ENCODE assay signal across 18 cellular contexts in genomic region chr12:25718081-25718731, GRCh38.
DNase-seq lines count a peak whose midpoint lies in the region; ATAC-seq and TF ChIP-seq lines count a peak whose summit lies in the region.
"Had no signal": no experiment of that assay in that cellular context is flagged by ENCODE, and none has a peak within 500 bp of the region (broad histone marks: within the 10 kb centered on the region; RNA-seq: fewer than 3 reads in every experiment).

No MANE protein-coding gene starts in this region.

- H3K4me3 ChIP-seq in endodermal cell (ENCODE audit: low read length) = no peak overlapping the region
- H3K4me3 ChIP-seq: A549 had no signal

- no peak overlapping the region for H3K9ac ChIP-seq in endodermal cell (ENCODE audit: extremely low read depth, low read length, poor library complexity, severe bottlenecking)

- H3K4me1 Mint-ChIP-seq in endodermal cell (peaks cover 11% of the 10 kb centered on the region), glutamatergic neuron (ENCODE audit: low read depth, unreplicated experiment) (no peaks in the 10 kb centered on the region)
- H3K4me1 Mint-ChIP-seq: CD4-positive, CD25-positive, alpha-beta regulatory T cell had no signal

- H3K4me3 Mint-ChIP-seq in endodermal cell = no peak overlapping the region
- H3K4me3 Mint-ChIP-seq in glutamatergic neuron (ENCODE audit: unreplicated experiment) = no peak overlapping the region
- H3K4me3 Mint-ChIP-seq: CD4-positive, CD25-positive, alpha-beta regulatory T cell; IgD-negative memory B cell had no signal

- no peak overlapping the region for H3K27ac Mint-ChIP-seq in endodermal cell
- no peak overlapping the region for H3K27ac Mint-ChIP-seq in glutamatergic neuron (ENCODE audit: unreplicated experiment)
- H3K27ac Mint-ChIP-seq: CD4-positive, CD25-positive, alpha-beta regulatory T cell; IgD-negative memory B cell had no signal

- peak; percentile 68 for ATAC-seq in left colon
- ATAC-seq in HG02981 (IDR thresholded peaks at IDR 0.05; ENCODE audit: unreplicated experiment) = no peak
- no peak for ATAC-seq in GM18502 (IDR thresholded peaks at IDR 0.05; ENCODE audit: poor library complexity, unreplicated experiment)
- ATAC-seq: A549 had no signal

- no peaks in the 10 kb centered on the region for H3K36me3 ChIP-seq in endodermal cell (ENCODE audit: control insufficient read depth, insufficient read depth, low read length)

- TF ChIP-seq CTCF in endodermal cell (conservative IDR thresholded peaks at IDR 0.05) (no peak), glutamatergic neuron (IDR thresholded peaks at IDR 0.05; ENCODE audit: partially characterized antibody, unreplicated experiment) (no peak)

- no peaks in the 10 kb centered on the region for H3K9me3 Mint-ChIP-seq in endodermal cell
- H3K9me3 Mint-ChIP-seq in glutamatergic neuron (ENCODE audit: unreplicated experiment) = peaks cover 1% of the 10 kb centered on the region
- H3K9me3 Mint-ChIP-seq: IgD-negative memory B cell had no signal

- H3K27ac ChIP-seq in endodermal cell (ENCODE audit: low read depth, low read length) = no peak overlapping the region
- H3K27ac ChIP-seq: A549 had no signal

- no peaks in the 10 kb centered on the region for H3K9me3 ChIP-seq in endodermal cell (ENCODE audit: control insufficient read depth, low read length)
- H3K9me3 ChIP-seq: A549, Caco-2 had no signal

- no peaks in the 10 kb centered on the region for H3K4me1 ChIP-seq in endodermal cell (ENCODE audit: control insufficient read depth, insufficient read depth, low read length)
- H3K4me1 ChIP-seq: A549, Caco-2 had no signal

- DNase-seq in D341Med (ENCODE audit: low spot score) = peak; percentile 36
- DNase-seq in NCI-H82 treated with DMSO at 0.1 percent for 48 hours (lab: John Stamatoyannopoulos, UW; ENCODE audit: unreplicated experiment) = peak; percentile 85
- peak; percentile 72 for DNase-seq in endodermal cell
- DNase-seq in left colon = peak in 1 of 2 donors; percentile 5
- DNase-seq in iPS-NIHi7 (ENCODE audit: extremely low spot score) = no peak
- no peak for DNase-seq in glutamatergic neuron
- DNase-seq: Caco-2; CD4-positive, CD25-positive, alpha-beta regulatory T cell; NCI-H1105; NCI-H187; NCI-H526 treated with DMSO at 0.1 percent for 48 hours; NK-92 treated with Interleukin-12 subunit alpha and Interleukin-12 subunit beta, amount 100 ng/mL, for 24 hours; RPMI8226; SIG-M5 had no signal

- H3K27me3 ChIP-seq in endodermal cell (ENCODE audit: control insufficient read depth, insufficient read depth, low read length, poor library complexity, severe bottlenecking) = no peaks in the 10 kb centered on the region

- H3K36me3 Mint-ChIP-seq in endodermal cell (ENCODE audit: low read depth) = no peaks in the 10 kb centered on the region
- no peaks in the 10 kb centered on the region for H3K36me3 Mint-ChIP-seq in glutamatergic neuron (ENCODE audit: unreplicated experiment)
- H3K36me3 Mint-ChIP-seq: CD4-positive, CD25-positive, alpha-beta regulatory T cell; IgD-negative memory B cell had no signal

- WGBS in endodermal cell (ENCODE audit: insufficient coverage in 1 of 2, insufficient read length in 1 of 2), 2 experiments = 73 to 100% methylated on average over 1 to 2 of the region's 2 CpGs

- intact Hi-C loops in left colon (cut with DNase I, micrococcal nuclease) = no loop called here

- no peaks in the 10 kb centered on the region for H3K27me3 Mint-ChIP-seq in endodermal cell (ENCODE audit: insufficient read depth)
- H3K27me3 Mint-ChIP-seq in glutamatergic neuron (ENCODE audit: unreplicated experiment) = no peaks in the 10 kb centered on the region

Comparison
In these comparisons a context has a peak if more than half of its experiments do, and no peak if none do; other contexts are left out.
1. DNase-seq: peak in D341Med (single experiment), NCI-H82 treated with DMSO at 0.1 percent for 48 hours (single experiment) and endodermal cell (single experiment); none in iPS-NIHi7 (single experiment) and glutamatergic neuron (single experiment).